Comparison of ENCODE assay signal across 15 cellular contexts in genomic region chr9:441131-441530, GRCh38.
A peak's percentile ranks its signal among the peaks of the same experiment; 100 is the strongest.
DNase-seq lines count a peak whose midpoint lies in the region; ATAC-seq and TF ChIP-seq lines count a peak whose summit lies in the region.
"Had no signal": no experiment of that assay in that cellular context is flagged by ENCODE, and none has a peak within 500 bp of the region (broad histone marks: within the 10 kb centered on the region; RNA-seq: fewer than 3 reads in every experiment).

No MANE protein-coding gene starts in this region.

- H3K4me3 ChIP-seq in gastrocnemius medialis = no peak overlapping the region
- H3K4me3 ChIP-seq in heart right ventricle = no peak overlapping the region
- H3K4me3 ChIP-seq: BLaER1 treated with 17β-estradiol and CSF1 and Interleukin-3, amounts not matched to agents 10 nM and 100 nM had no signal

- TF ChIP-seq CTCF in natural killer cell (IDR thresholded peaks at IDR 0.05) = no peak
- TF ChIP-seq CTCF in gastrocnemius medialis (IDR thresholded peaks at IDR 0.05 in 4 of 5, conservative IDR thresholded peaks at IDR 0.05 in 1 of 5) = no peak
- no peak for TF ChIP-seq CTCF in heart right ventricle (IDR thresholded peaks at IDR 0.05)

- in situ Hi-C loops in gastrocnemius medialis (cut with MboI; ENCODE audit: low sequenced_read_pairs in 4 of 4) = no loop called here

- H3K4me1 ChIP-seq in gastrocnemius medialis = no peaks in the 10 kb centered on the region
- H3K4me1 ChIP-seq in heart right ventricle = peaks cover 0 to 26% (median 19%) of the 10 kb centered on the region in 9 donors
- H3K4me1 ChIP-seq: BLaER1 treated with 17β-estradiol and CSF1 and Interleukin-3, amounts not matched to agents 10 nM and 100 nM had no signal

- no peak for ATAC-seq in Right ventricle myocardium inferior
- ATAC-seq in left cardiac atrium = no peak
- ATAC-seq in natural killer cell = no peak
- no peak for ATAC-seq in gastrocnemius medialis
- ATAC-seq in heart right ventricle = no peak
- ATAC-seq: Panc1 had no signal

- peaks cover 88% of the 10 kb centered on the region for H3K36me3 Mint-ChIP-seq in activated CD4-positive, alpha-beta T cell treated with anti-CD3 and anti-CD28 coated beads, Interleukin-2, amount 10 ng/mL, durations not matched to agents 7 days and 5 days (ENCODE audit: low read depth)
- H3K36me3 Mint-ChIP-seq in activated CD4-positive, alpha-beta T cell treated with anti-CD3 and anti-CD28 coated beads, Interleukin-2, amount 10 ng/mL, durations not matched to agents 24 days and 14 days (ENCODE audit: low read depth) = peaks cover 75% of the 10 kb centered on the region
- peaks cover 40% of the 10 kb centered on the region for H3K36me3 Mint-ChIP-seq in natural killer cell

- DNase-seq in activated CD4-positive, alpha-beta T cell treated with anti-CD3 and anti-CD28 coated beads, Interleukin-2, amount 10 ng/mL, durations not matched to agents 7 days and 5 days = no peak
- DNase-seq in activated CD4-positive, alpha-beta T cell treated with anti-CD3 and anti-CD28 coated beads, Interleukin-2, amount 10 ng/mL, durations not matched to agents 24 days and 14 days = no peak
- DNase-seq in Right ventricle myocardium inferior (ENCODE audit: missing footprints) (peak; percentile 33), left cardiac atrium (no peak), natural killer cell (no peak), gastrocnemius medialis (no peak), heart right ventricle (no peak)
- DNase-seq: DMS 273 treated with DMSO at 0.1 percent for 48 hours, GDM1, GOT3, NCI-H1417 treated with DMSO at 0.1 percent for 48 hours, NCI-H2029, NCI-H510A treated with DMSO at 0.1 percent for 48 hours had no signal

- POLR2A ChIA-PET in activated CD4-positive, alpha-beta T cell treated with anti-CD3 and anti-CD28 coated beads, Interleukin-2, amount 10 ng/mL, durations not matched to agents 7 days and 5 days (lab: Charles Lee) = no interaction called here

- H3K27me3 ChIP-seq in gastrocnemius medialis = no peaks in the 10 kb centered on the region
- no peaks in the 10 kb centered on the region for H3K27me3 ChIP-seq in heart right ventricle
- H3K27me3 ChIP-seq: BLaER1 treated with 17β-estradiol and CSF1 and Interleukin-3, amounts not matched to agents 10 nM and 100 nM had no signal

- H3K36me3 ChIP-seq in gastrocnemius medialis (no peaks in the 10 kb centered on the region), heart right ventricle (peaks cover 0 to 100% (median 0%) of the 10 kb centered on the region in 9 donors)

- peak overlapping the region; percentile 48 for H3K27ac Mint-ChIP-seq in activated CD4-positive, alpha-beta T cell treated with anti-CD3 and anti-CD28 coated beads, Interleukin-2, amount 10 ng/mL, durations not matched to agents 7 days and 5 days
- H3K27ac Mint-ChIP-seq in activated CD4-positive, alpha-beta T cell treated with anti-CD3 and anti-CD28 coated beads, Interleukin-2, amount 10 ng/mL, durations not matched to agents 24 days and 14 days = no peak overlapping the region
- peak overlapping the region; percentile 36 to 43 for H3K27ac Mint-ChIP-seq in natural killer cell

- TF ChIP-seq POLR2A in gastrocnemius medialis (IDR thresholded peaks at IDR 0.05) = no peak

- no peak overlapping the region for H3K27ac ChIP-seq in gastrocnemius medialis
- H3K27ac ChIP-seq in heart right ventricle = no peak overlapping the region
- H3K27ac ChIP-seq: BLaER1 treated with 17β-estradiol and CSF1 and Interleukin-3, amounts not matched to agents 10 nM and 100 nM had no signal

- H3K9me3 Mint-ChIP-seq in activated CD4-positive, alpha-beta T cell treated with anti-CD3 and anti-CD28 coated beads, Interleukin-2, amount 10 ng/mL, durations not matched to agents 7 days and 5 days = no peaks in the 10 kb centered on the region
- H3K9me3 Mint-ChIP-seq in activated CD4-positive, alpha-beta T cell treated with anti-CD3 and anti-CD28 coated beads, Interleukin-2, amount 10 ng/mL, durations not matched to agents 24 days and 14 days = no peaks in the 10 kb centered on the region
- H3K9me3 Mint-ChIP-seq in natural killer cell = no peaks in the 10 kb centered on the region

- H3K9me3 ChIP-seq in gastrocnemius medialis = no peaks in the 10 kb centered on the region
- H3K9me3 ChIP-seq in heart right ventricle = no peaks in the 10 kb centered on the region
- H3K9me3 ChIP-seq: BLaER1 treated with 17β-estradiol and CSF1 and Interleukin-3, amounts not matched to agents 10 nM and 100 nM had no signal

- no peak overlapping the region for H3K4me3 Mint-ChIP-seq in activated CD4-positive, alpha-beta T cell treated with anti-CD3 and anti-CD28 coated beads, Interleukin-2, amount 10 ng/mL, durations not matched to agents 7 days and 5 days
- H3K4me3 Mint-ChIP-seq in activated CD4-positive, alpha-beta T cell treated with anti-CD3 and anti-CD28 coated beads, Interleukin-2, amount 10 ng/mL, durations not matched to agents 24 days and 14 days = no peak overlapping the region
- no peak overlapping the region for H3K4me3 Mint-ChIP-seq in natural killer cell

- WGBS in heart right ventricle, 2 donors = 90 to 92% methylated on average over 7 of the region's 7 CpGs

- peaks cover 15% of the 10 kb centered on the region for H3K4me1 Mint-ChIP-seq in activated CD4-positive, alpha-beta T cell treated with anti-CD3 and anti-CD28 coated beads, Interleukin-2, amount 10 ng/mL, durations not matched to agents 7 days and 5 days
- peaks cover 11% of the 10 kb centered on the region for H3K4me1 Mint-ChIP-seq in activated CD4-positive, alpha-beta T cell treated with anti-CD3 and anti-CD28 coated beads, Interleukin-2, amount 10 ng/mL, durations not matched to agents 24 days and 14 days
- H3K4me1 Mint-ChIP-seq in natural killer cell = peaks cover 1 to 2% of the 10 kb centered on the region in 2 donors

- intact Hi-C loops in activated CD4-positive, alpha-beta T cell treated with anti-CD3 and anti-CD28 coated beads, Interleukin-2, amount 10 ng/mL, durations not matched to agents 24 days and 14 days (cut with micrococcal nuclease) = no loop called here
- intact Hi-C loops in Right ventricle myocardium inferior (cut with DNase I) = no loop called here
- intact Hi-C loops in left cardiac atrium (cut with DNase I) = no loop called here
- intact Hi-C loops in natural killer cell (cut with micrococcal nuclease) = no loop called here
- intact Hi-C loops in gastrocnemius medialis (cut with DNase I; ENCODE audit: low total_unique reads) = no loop called here
- intact Hi-C loops in heart right ventricle (cut with DNase I) = no loop called here

- no peaks in the 10 kb centered on the region for H3K27me3 Mint-ChIP-seq in activated CD4-positive, alpha-beta T cell treated with anti-CD3 and anti-CD28 coated beads, Interleukin-2, amount 10 ng/mL, durations not matched to agents 7 days and 5 days
- H3K27me3 Mint-ChIP-seq in activated CD4-positive, alpha-beta T cell treated with anti-CD3 and anti-CD28 coated beads, Interleukin-2, amount 10 ng/mL, durations not matched to agents 24 days and 14 days = no peaks in the 10 kb centered on the region
- H3K27me3 Mint-ChIP-seq in natural killer cell (ENCODE audit: low read depth in 2 of 2) = no peaks in the 10 kb centered on the region

- CTCF ChIA-PET in activated CD4-positive, alpha-beta T cell treated with anti-CD3 and anti-CD28 coated beads, Interleukin-2, amount 10 ng/mL, durations not matched to agents 7 days and 5 days (lab: Charles Lee) = no interaction called here
